Comparison of ENCODE assay signal across 2 cellular contexts in the genomic region with DNA sequence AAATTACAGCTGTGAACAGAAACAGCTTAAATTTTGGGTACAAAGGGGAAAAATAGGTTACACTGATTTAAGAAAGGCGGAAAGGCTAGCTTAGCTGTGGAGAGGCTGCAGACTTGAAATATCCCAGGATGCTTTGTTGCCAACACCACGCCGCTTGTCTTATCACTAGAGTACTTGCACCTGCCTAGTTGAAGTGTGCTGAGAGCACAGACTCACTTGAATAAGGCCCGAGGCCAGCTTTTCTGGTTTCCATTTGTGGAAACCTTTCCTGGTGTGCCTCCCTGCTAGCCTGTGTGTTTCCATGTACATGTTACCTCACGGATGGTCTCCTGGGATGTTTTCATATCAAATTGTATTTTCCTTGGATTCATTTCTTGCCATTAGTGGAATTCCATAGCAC.
TF ChIP-seq lines count a peak whose summit lies in the region.

No MANE protein-coding gene starts in this region.

TF ChIP-seq in SK-N-SH, 30 proteins besides CTCF, POLR2A, EP300 and RAD21 (continued from another document):
- TF ChIP-seq NFIC (IDR thresholded peaks at IDR 0.05; ENCODE audit: borderline replicate concordance) (no peak), RFX5 (IDR thresholded peaks at IDR 0.05; ENCODE audit: low read length) (no peak), JUND (IDR thresholded peaks at IDR 0.05) (no peak), CHD2 (IDR thresholded peaks at IDR 0.05; ENCODE audit: low read length, partially characterized antibody) (no peak), MEF2A (IDR thresholded peaks at IDR 0.05; ENCODE audit: borderline replicate concordance, low read depth) (no peak), POLR2AphosphoS5 (IDR thresholded peaks at IDR 0.05; ENCODE audit: low read depth, low read length) (no peak), FOXJ3 (CRISPR knock-in tag; IDR thresholded peaks at IDR 0.05) (no peak), GATA2 (CRISPR knock-in tag; IDR thresholded peaks at IDR 0.05) (peak; percentile 57), RCOR1 (IDR thresholded peaks at IDR 0.05; ENCODE audit: low read length) (0 out of 2 replicates have a peak, but pooled peaks have one; percentile 28)
- TF ChIP-seq, protein P1, sequence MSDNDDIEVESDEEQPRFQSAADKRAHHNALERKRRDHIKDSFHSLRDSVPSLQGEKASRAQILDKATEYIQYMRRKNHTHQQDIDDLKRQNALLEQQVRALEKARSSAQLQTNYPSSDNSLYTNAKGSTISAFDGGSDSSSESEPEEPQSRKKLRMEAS (IDR thresholded peaks at IDR 0.05; ENCODE audit: low read depth): no peak
- TF ChIP-seq, protein P2, sequence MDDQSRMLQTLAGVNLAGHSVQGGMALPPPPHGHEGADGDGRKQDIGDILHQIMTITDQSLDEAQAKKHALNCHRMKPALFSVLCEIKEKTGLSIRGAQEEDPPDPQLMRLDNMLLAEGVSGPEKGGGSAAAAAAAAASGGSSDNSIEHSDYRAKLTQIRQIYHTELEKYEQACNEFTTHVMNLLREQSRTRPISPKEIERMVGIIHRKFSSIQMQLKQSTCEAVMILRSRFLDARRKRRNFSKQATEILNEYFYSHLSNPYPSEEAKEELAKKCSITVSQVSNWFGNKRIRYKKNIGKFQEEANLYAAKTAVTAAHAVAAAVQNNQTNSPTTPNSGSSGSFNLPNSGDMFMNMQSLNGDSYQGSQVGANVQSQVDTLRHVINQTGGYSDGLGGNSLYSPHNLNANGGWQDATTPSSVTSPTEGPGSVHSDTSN (IDR thresholded peaks at IDR 0.05): no peak
- TF ChIP-seq, protein P3, sequence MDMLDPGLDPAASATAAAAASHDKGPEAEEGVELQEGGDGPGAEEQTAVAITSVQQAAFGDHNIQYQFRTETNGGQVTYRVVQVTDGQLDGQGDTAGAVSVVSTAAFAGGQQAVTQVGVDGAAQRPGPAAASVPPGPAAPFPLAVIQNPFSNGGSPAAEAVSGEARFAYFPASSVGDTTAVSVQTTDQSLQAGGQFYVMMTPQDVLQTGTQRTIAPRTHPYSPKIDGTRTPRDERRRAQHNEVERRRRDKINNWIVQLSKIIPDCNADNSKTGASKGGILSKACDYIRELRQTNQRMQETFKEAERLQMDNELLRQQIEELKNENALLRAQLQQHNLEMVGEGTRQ (IDR thresholded peaks at IDR 0.05; ENCODE audit: borderline replicate concordance, low read depth, low read length): no peak

TF ChIP-seq in SK-N-SH treated with all-trans-retinoic acid at 6 μM for 48 hours, 23 proteins besides CTCF, POLR2A, EP300 and RAD21 (continued from another document):
- TF ChIP-seq, protein P4, sequence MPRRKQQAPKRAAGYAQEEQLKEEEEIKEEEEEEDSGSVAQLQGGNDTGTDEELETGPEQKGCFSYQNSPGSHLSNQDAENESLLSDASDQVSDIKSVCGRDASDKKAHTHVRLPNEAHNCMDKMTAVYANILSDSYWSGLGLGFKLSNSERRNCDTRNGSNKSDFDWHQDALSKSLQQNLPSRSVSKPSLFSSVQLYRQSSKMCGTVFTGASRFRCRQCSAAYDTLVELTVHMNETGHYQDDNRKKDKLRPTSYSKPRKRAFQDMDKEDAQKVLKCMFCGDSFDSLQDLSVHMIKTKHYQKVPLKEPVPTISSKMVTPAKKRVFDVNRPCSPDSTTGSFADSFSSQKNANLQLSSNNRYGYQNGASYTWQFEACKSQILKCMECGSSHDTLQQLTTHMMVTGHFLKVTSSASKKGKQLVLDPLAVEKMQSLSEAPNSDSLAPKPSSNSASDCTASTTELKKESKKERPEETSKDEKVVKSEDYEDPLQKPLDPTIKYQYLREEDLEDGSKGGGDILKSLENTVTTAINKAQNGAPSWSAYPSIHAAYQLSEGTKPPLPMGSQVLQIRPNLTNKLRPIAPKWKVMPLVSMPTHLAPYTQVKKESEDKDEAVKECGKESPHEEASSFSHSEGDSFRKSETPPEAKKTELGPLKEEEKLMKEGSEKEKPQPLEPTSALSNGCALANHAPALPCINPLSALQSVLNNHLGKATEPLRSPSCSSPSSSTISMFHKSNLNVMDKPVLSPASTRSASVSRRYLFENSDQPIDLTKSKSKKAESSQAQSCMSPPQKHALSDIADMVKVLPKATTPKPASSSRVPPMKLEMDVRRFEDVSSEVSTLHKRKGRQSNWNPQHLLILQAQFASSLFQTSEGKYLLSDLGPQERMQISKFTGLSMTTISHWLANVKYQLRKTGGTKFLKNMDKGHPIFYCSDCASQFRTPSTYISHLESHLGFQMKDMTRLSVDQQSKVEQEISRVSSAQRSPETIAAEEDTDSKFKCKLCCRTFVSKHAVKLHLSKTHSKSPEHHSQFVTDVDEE (CRISPR knock-in tag; IDR thresholded peaks at IDR 0.05): no peak
- TF ChIP-seq, protein P5, sequence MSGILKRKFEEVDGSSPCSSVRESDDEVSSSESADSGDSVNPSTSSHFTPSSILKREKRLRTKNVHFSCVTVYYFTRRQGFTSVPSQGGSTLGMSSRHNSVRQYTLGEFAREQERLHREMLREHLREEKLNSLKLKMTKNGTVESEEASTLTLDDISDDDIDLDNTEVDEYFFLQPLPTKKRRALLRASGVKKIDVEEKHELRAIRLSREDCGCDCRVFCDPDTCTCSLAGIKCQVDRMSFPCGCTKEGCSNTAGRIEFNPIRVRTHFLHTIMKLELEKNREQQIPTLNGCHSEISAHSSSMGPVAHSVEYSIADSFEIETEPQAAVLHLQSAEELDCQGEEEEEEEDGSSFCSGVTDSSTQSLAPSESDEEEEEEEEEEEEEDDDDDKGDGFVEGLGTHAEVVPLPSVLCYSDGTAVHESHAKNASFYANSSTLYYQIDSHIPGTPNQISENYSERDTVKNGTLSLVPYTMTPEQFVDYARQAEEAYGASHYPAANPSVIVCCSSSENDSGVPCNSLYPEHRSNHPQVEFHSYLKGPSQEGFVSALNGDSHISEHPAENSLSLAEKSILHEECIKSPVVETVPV (CRISPR knock-in tag; IDR thresholded peaks at IDR 0.05): no peak
- TF ChIP-seq ZFP30 (CRISPR knock-in tag; IDR thresholded peaks at IDR 0.05) (no peak), OSR1 (CRISPR knock-in tag; IDR thresholded peaks at IDR 0.05) (no peak), ZNF70 (CRISPR knock-in tag; IDR thresholded peaks at IDR 0.05) (no peak), POU6F1 (CRISPR knock-in tag; IDR thresholded peaks at IDR 0.05; ENCODE audit: borderline replicate concordance, low read depth) (no peak), CSDC2 (CRISPR knock-in tag; IDR thresholded peaks at IDR 0.05) (no peak), ISL1 (CRISPR knock-in tag; IDR thresholded peaks at IDR 0.05) (no peak), ZNF565 (CRISPR knock-in tag; conservative IDR thresholded peaks at IDR 0.05; ENCODE audit: low read depth) (no peak), ESRRG (CRISPR knock-in tag; IDR thresholded peaks at IDR 0.05) (no peak), ARNTL (CRISPR knock-in tag; IDR thresholded peaks at IDR 0.05; ENCODE audit: borderline replicate concordance, low read depth) (no peak), RARB (CRISPR knock-in tag; IDR thresholded peaks at IDR 0.05) (no peak), CREB5 (CRISPR knock-in tag; IDR thresholded peaks at IDR 0.05; ENCODE audit: low read depth) (no peak)
